Comparison of ENCODE assay signal across 8 cellular contexts in genomic region chr4:153488006-153488718, GRCh38. TPM values are rescaled to one million over a fixed set of nuclear protein-coding genes. Genes with fewer than 3 reads are reported as not detected.
DNase-seq lines count a peak whose midpoint lies in the region; ATAC-seq and TF ChIP-seq lines count a peak whose summit lies in the region.

No MANE protein-coding gene starts in this region.

- no peak for TF ChIP-seq POLR2A in esophagus squamous epithelium (IDR thresholded peaks at IDR 0.05)

- no peaks in the 10 kb centered on the region for H3K36me3 ChIP-seq in esophagus squamous epithelium

- H3K27ac ChIP-seq in C4-2B = peak overlapping the region; percentile 84
- H3K27ac ChIP-seq in esophagus squamous epithelium = peak overlapping the region; percentile 83 to 90 (median 89)

- ATAC-seq in GM19467 (IDR thresholded peaks at IDR 0.05; ENCODE audit: unreplicated experiment) = peak; percentile 38
- peak; percentile 37 for ATAC-seq in HG03575 (IDR thresholded peaks at IDR 0.05; ENCODE audit: extremely low read depth, insufficient number of reproducible peaks, low FRiP score, unreplicated experiment)

- intact Hi-C loops in esophagus squamous epithelium (cut with DNase I) = no loop called here

- DNase-seq in activated CD8-positive, alpha-beta memory T cell treated with anti-CD3 and anti-CD28 coated beads for 24 hours = peak; percentile 92
- DNase-seq in esophagus squamous epithelium (lab: John Stamatoyannopoulos, UW) (no peak), NCI-H2196 treated with DMSO at 0.1 percent for 48 hours (lab: John Stamatoyannopoulos, UW; ENCODE audit: unreplicated experiment) (no peak), HuH-7.5 (ENCODE audit: low spot score) (no peak)
- DNase-seq in stimulated activated CD4-positive, alpha-beta T cell treated with anti-CD3 and anti-CD28 coated beads, Interleukin-12 subunit alpha, Interleukin-12 subunit beta, amount 100 ng/mL, for 4 hours = peak; percentile 63

- TF ChIP-seq CTCF in C4-2B (conservative IDR thresholded peaks at IDR 0.05) (no peak), esophagus squamous epithelium (IDR thresholded peaks at IDR 0.05) (no peak)

- no peaks in the 10 kb centered on the region for H3K9me3 ChIP-seq in esophagus squamous epithelium

- H3K4me1 ChIP-seq in esophagus squamous epithelium = peaks cover 33 to 72% (median 58%) of the 10 kb centered on the region in 3 donors

- H3K27me3 ChIP-seq in esophagus squamous epithelium = no peaks in the 10 kb centered on the region

- WGBS in esophagus squamous epithelium, 2 donors = 14 to 29% methylated on average over 9 to 11 of the region's 14 CpGs

- H3K4me3 ChIP-seq in esophagus squamous epithelium = peak overlapping the region in 3 of 4 donors; percentile 9 to 37 (median 12)

RNA-seq across cellular contexts. Expression of gene TMEM131L, which starts 22.0 kb away (rescaled TPM):
- total RNA-seq in esophagus squamous epithelium = 10 to 100 TPM in 3 of 4 donors, 1 to 10 TPM in 1; 9.2 to 14.7 (median 12.4) TPM

Comparison
In these comparisons a context has a peak if more than half of its experiments do, and no peak if none do; other contexts are left out.
1. DNase-seq: peak in activated CD8-positive, alpha-beta memory T cell treated with anti-CD3 and anti-CD28 coated beads for 24 hours (single experiment) and stimulated activated CD4-positive, alpha-beta T cell treated with anti-CD3 and anti-CD28 coated beads, Interleukin-12 subunit alpha, Interleukin-12 subunit beta, amount 100 ng/mL, for 4 hours (single experiment); none in esophagus squamous epithelium (single experiment), NCI-H2196 treated with DMSO at 0.1 percent for 48 hours (single experiment) and HuH-7.5 (single experiment).